In the genomic region with DNA sequence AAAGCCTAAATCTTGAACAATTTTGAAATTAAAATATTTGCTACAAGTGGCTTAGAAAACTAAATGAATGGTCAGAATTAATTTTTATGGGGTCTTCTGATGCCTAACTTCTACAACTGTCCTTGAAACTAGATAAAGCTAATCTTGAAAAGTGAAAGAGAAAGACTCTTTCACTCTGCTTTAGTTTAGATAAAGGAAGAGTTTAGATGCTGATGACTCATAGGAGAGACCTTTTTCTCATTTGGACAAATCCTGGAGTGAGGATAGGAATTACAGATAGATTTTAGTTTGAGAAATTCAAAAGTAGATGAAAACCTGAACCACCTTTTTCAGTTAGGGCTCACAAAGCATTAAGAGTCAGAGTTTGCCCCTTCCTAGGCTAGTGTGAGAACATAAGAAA, we compare ENCODE assay signal across 1 cellular context.
TF ChIP-seq lines count a peak whose summit lies in the region.

No MANE protein-coding gene starts in this region.

TF ChIP-seq in H1, 55 proteins besides CTCF, POLR2A, EP300 and RAD21 (continued from another document):
- TF ChIP-seq SIX5 (IDR thresholded peaks at IDR 0.05; ENCODE audit: low read depth, low read length) (no peak), TBP (IDR thresholded peaks at IDR 0.05; ENCODE audit: low read depth, low read length) (no peak)
TF ChIP-seq in H1: peak in this region for 0.
